13 cellular contexts compared by ENCODE assay signal in genomic region chr10:109886037-109886787, GRCh38. TPM values are rescaled to one million over a fixed set of nuclear protein-coding genes. Genes with fewer than 3 reads are reported as not detected.
DNase-seq lines count a peak whose midpoint lies in the region; ATAC-seq, FAIRE-seq and TF ChIP-seq lines count a peak whose summit lies in the region.
"Had no signal": no experiment of that assay in that cellular context is flagged by ENCODE, and none has a peak within 500 bp of the region (broad histone marks: within the 10 kb centered on the region; RNA-seq: fewer than 3 reads in every experiment).

No MANE protein-coding gene starts in this region.

- no peak for DNase-seq in GM12891 (ENCODE audit: insufficient read length, low spot score)
- peak; percentile 90 for DNase-seq in MV-4-11 (lab: John Stamatoyannopoulos, UW)
- peak; percentile 34 for DNase-seq in amniotic epithelial cell (ENCODE audit: low read depth)
- peak; percentile 87 for DNase-seq in osteoblast (ENCODE audit: insufficient read length, low spot score, missing footprints)
- no peak for DNase-seq in NCI-H1436 (lab: John Stamatoyannopoulos, UW)
- DNase-seq in GM03348 (ENCODE audit: low spot score), result no peak
- DNase-seq in HCEC 1CT, result no peak
- DNase-seq: activated CD4-positive, CD25-positive, alpha-beta regulatory T cell; islet precursor cell had no signal

- no peak for TF ChIP-seq CTCF in osteoblast (IDR thresholded peaks at IDR 0.05; ENCODE audit: extremely low read depth, low read depth, low read length)

- no peak overlapping the region for H3K4me3 ChIP-seq in osteoblast (ENCODE audit: insufficient read depth, low read length)
- H3K4me3 ChIP-seq: BLaER1 had no signal

- peaks cover 61% of the 10 kb centered on the region for H3K4me1 ChIP-seq in osteoblast (ENCODE audit: insufficient read depth, low read length)

- peaks cover 45% of the 10 kb centered on the region for H3K36me3 ChIP-seq in osteoblast (ENCODE audit: insufficient read depth, low read length)

- H3K79me2 ChIP-seq in osteoblast (ENCODE audit: insufficient read depth, low read length), result peaks cover 14% of the 10 kb centered on the region

- FAIRE-seq in GM12891 (lab: Jason Lieb, UNC), result peak; percentile 69
- FAIRE-seq: GM19239 had no signal

- H3K27ac ChIP-seq in osteoblast (ENCODE audit: low read depth, low read length), result peak overlapping the region; percentile 86
- H3K27ac ChIP-seq: BLaER1 had no signal

- H3K27me3 ChIP-seq in osteoblast (ENCODE audit: insufficient read depth, low read length), result no peaks in the 10 kb centered on the region
- H3K27me3 ChIP-seq: BLaER1 had no signal

- no peak for ATAC-seq in GM21367 (IDR thresholded peaks at IDR 0.05; ENCODE audit: unreplicated experiment)
- ATAC-seq: SK-N-SH treated with all-trans-retinoic acid at 6 μM for 48 hours had no signal

- no peaks in the 10 kb centered on the region for H3K9me3 ChIP-seq in osteoblast (ENCODE audit: low read depth, low read length)
- H3K9me3 ChIP-seq: BLaER1 had no signal

- H3K4me2 ChIP-seq in osteoblast (ENCODE audit: insufficient read depth, low read length), result peak overlapping the region; percentile 16
- H3K4me2 ChIP-seq: BLaER1 had no signal

- H2AFZ ChIP-seq in osteoblast (ENCODE audit: low read length), result no peak overlapping the region

- H4K20me1 ChIP-seq in osteoblast (ENCODE audit: insufficient read depth, low read length), result no peaks in the 10 kb centered on the region
- H4K20me1 ChIP-seq: BLaER1 had no signal

- TF ChIP-seq POLR2A in GM12891 (IDR thresholded peaks at IDR 0.05; ENCODE audit: low read depth, low read length), result no peak

TF ChIP-seq in GM12891, 5 proteins besides CTCF, POLR2A, EP300 and RAD21:
- TF ChIP-seq SPI1 (IDR thresholded peaks at IDR 0.05; ENCODE audit: low read depth, low read length) (no peak), PAX5 (IDR thresholded peaks at IDR 0.05; ENCODE audit: insufficient read depth, low read length, severe bottlenecking) (no peak), TAF1 (IDR thresholded peaks at IDR 0.05; ENCODE audit: low read depth, low read length) (no peak), POLR2AphosphoS5 (IDR thresholded peaks at IDR 0.05; ENCODE audit: low read depth, low read length) (no peak), POU2F2 (IDR thresholded peaks at IDR 0.05; ENCODE audit: low read depth, low read length) (no peak)

RNA-seq across cellular contexts. Expression of gene XPNPEP1, which starts 37.1 kb away (rescaled TPM):
- 40.8 TPM for polyA plus RNA-seq in GM12891 (2012; ENCODE audit: low read depth, missing spikeins)
- total RNA-seq in osteoblast, result 123 and 140 TPM in 2 replicates

Comparison
In these comparisons a context has a peak if more than half of its experiments do, and no peak if none do; other contexts are left out.
1. DNase-seq: peak in MV-4-11 (single experiment), amniotic epithelial cell (single experiment) and osteoblast (single experiment); none in GM12891 (single experiment), NCI-H1436 (single experiment), GM03348 (single experiment) and HCEC 1CT (single experiment).